ENCODE assay signal across 19 cellular contexts in genomic region chr22:36979016-36979415, GRCh38.
"Had no signal": no experiment of that assay in that cellular context is flagged by ENCODE, and none has a peak within 500 bp of the region (broad histone marks: within the 10 kb centered on the region; RNA-seq: fewer than 3 reads in every experiment).

No MANE protein-coding gene starts in this region.

- H3K4me3 ChIP-seq: coronary artery, esophagus squamous epithelium, gastrocnemius medialis, heart right ventricle, left lung, lower lobe of right lung had no signal

- ATAC-seq: left cardiac atrium, left lung, left ventricle myocardium superior had no signal

- H3K27ac ChIP-seq: coronary artery, esophagus squamous epithelium, gastrocnemius medialis, heart right ventricle, left lung, lower lobe of right lung had no signal

- H3K36me3 ChIP-seq: esophagus squamous epithelium, gastrocnemius medialis, heart right ventricle, left lung, lower lobe of right lung had no signal

- H3K9me3 ChIP-seq: esophagus squamous epithelium, gastrocnemius medialis, heart right ventricle, left lung, lower lobe of right lung had no signal

- DNase-seq: dermis blood vessel endothelial cell; dorsolateral prefrontal cortex; effector CD4-positive, alpha-beta T cell; effector memory CD4-positive, alpha-beta T cell; esophagus squamous epithelium; foreskin fibroblast; foreskin melanocyte; gastrocnemius medialis; glutamatergic neuron; head of caudate nucleus; heart right ventricle; hippocampal formation; left cardiac atrium; left lung; left ventricle myocardium superior; lower lobe of right lung; mesenchymal stem cell; midbrain had no signal

- H3K27me3 ChIP-seq: left lung had no signal
